Comparison of ENCODE assay signal across 9 cellular contexts in the genomic region with DNA sequence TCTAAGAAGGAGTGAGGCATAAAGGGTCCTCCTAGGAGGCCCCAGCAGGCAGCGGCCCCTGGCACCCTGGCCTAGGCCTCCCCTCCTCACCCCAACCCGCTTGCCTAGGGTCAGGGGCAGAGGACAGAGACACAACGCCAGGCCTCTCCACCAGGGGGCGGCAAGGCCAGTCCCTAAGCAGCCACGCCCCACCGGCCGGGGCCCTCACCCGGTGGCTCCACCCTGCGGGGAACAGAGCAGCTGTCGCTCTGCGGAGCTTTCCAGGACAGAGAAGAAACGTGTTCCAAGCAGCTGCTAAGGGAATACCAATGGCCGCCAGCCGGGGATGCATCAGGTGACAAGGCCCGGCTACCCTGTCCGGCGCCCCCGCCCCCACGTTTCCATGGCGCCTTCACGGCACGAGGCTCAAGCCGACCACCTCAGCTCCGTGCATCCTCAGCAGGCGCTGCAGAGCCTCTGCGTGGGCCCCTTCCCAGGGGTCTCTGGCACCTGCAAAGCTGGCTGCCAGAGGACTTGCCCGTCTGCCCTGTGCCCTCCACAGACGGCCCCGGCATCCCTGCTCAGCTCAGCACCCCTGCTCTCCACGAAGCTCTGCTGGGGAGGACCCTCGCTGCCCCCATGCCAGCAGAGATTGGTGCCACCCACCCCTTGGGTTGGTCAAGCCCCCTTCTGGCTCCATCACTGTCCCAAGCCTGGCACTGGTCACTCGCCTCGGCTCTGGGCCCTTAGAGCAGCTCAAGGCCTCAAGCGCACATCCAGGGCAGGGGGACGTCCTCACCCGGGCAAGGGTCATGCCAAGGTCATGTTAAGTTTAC. TPM values are rescaled to one million over a fixed set of nuclear protein-coding genes. Genes with fewer than 3 reads are reported as not detected.
A peak's percentile ranks its signal among the peaks of the same experiment; 100 is the strongest.
DNase-seq lines count a peak whose midpoint lies in the region; ATAC-seq, FAIRE-seq and TF ChIP-seq lines count a peak whose summit lies in the region.
"Had no signal": no experiment of that assay in that cellular context is flagged by ENCODE, and none has a peak within 500 bp of the region (broad histone marks: within the 10 kb centered on the region; RNA-seq: fewer than 3 reads in every experiment).

No MANE protein-coding gene starts in this region.

- no TSS peak for BruUV-seq in HepG2 (replicated peaks; lab: Mats Ljungman, UMichigan)

- H3K4me1 ChIP-seq in HepG2 (ENCODE audit: insufficient read depth, low read length) = peaks cover 42% of the 10 kb centered on the region

- H4K20me1 ChIP-seq in HepG2 (ENCODE audit: insufficient read depth, low read length) = peaks cover 18% of the 10 kb centered on the region; the same call in 1 of the 2 replicates

- WGBS in HepG2 (ENCODE audit: low lambda C conversion rate) = 0% methylated on average over 1 of the region's 36 CpGs

- peaks cover 37% of the 10 kb centered on the region for H3K4me1 Mint-ChIP-seq in activated CD4-positive, alpha-beta T cell treated with anti-CD3 and anti-CD28 coated beads, Interleukin-2, amount 10 ng/mL, durations not matched to agents 7 days and 5 days

- CTCF ChIA-PET in activated CD4-positive, alpha-beta T cell treated with anti-CD3 and anti-CD28 coated beads, Interleukin-2, amount 10 ng/mL, durations not matched to agents 7 days and 5 days (lab: Charles Lee) = interaction anchor here (0.6 to 3.7 kb wide), 20 partner anchors 9 to 388 kb away, joined by 3 to 36 read pairs (median 4); partner anchors contain the start of genes NME3, NOXO1, NPW and NTHL1
- CTCF ChIA-PET in HepG2 (lab: Yijun Ruan, JAX; ENCODE audit: low intra/inter-chr PET ratio, low total read pairs) = interaction anchor here (0.7 to 1.8 kb wide), 5 partner anchors 14 to 141 kb away, joined by 3 to 10 read pairs (median 5); partner anchors contain the start of genes GFER and SYNGR3

- H3K4me3 Mint-ChIP-seq in activated CD4-positive, alpha-beta T cell treated with anti-CD3 and anti-CD28 coated beads, Interleukin-2, amount 10 ng/mL, durations not matched to agents 7 days and 5 days = no peak overlapping the region

- peak; percentile 91 for TF ChIP-seq RAD21 in HepG2 (CRISPR knock-in tag; IDR thresholded peaks at IDR 0.05)

- H3K27me3 ChIP-seq in HepG2 (ENCODE audit: control insufficient read depth in 1 of 2, insufficient read depth in 2 of 2, low read length in 2 of 2) = no peaks in the 10 kb centered on the region

- DNase-seq in GM12865 (ENCODE audit: low read depth) = peak; percentile 91
- peak; percentile 68 for DNase-seq in NCI-H510A treated with DMSO at 0.1 percent for 48 hours (lab: John Stamatoyannopoulos, UW)
- DNase-seq in activated CD4-positive, alpha-beta T cell treated with anti-CD3 and anti-CD28 coated beads, Interleukin-2, amount 10 ng/mL, durations not matched to agents 7 days and 5 days = peak; percentile 92
- DNase-seq in dedifferentiated amniotic fluid mesenchymal stem cell (ENCODE audit: extremely low spot score) = peak; percentile 71
- peak; percentile 92 for DNase-seq in HepG2 (ENCODE audit: low spot score)
- peak; percentile 89 for DNase-seq in stimulated activated CD4-positive, alpha-beta T cell treated with anti-CD3 and anti-CD28 coated beads, Interleukin-4, amount 100 ng/mL, for 24 hours

- intact Hi-C loops in HepG2 (cut with micrococcal nuclease; ENCODE audit: unreplicated experiment) = no loop called here

- H3K36me3 ChIP-seq in HepG2 (replicated peaks in 1 of 2; ENCODE audit: control insufficient read depth in 1 of 2, insufficient read depth in 2 of 2, low read length in 2 of 2) = peaks cover 24 to 44% of the 10 kb centered on the region in 2 experiments

- peak; percentile 92 for FAIRE-seq in HepG2 (lab: Jason Lieb, UNC)

- H3K4me2 ChIP-seq in HepG2 (ENCODE audit: low read depth, low read length) = peak overlapping the region; percentile 42

- peak overlapping the region; percentile 1 for H3K27ac ChIP-seq in HepG2 (ENCODE audit: extremely low read length, insufficient read depth, low read length)

- H3K36me3 Mint-ChIP-seq in activated CD4-positive, alpha-beta T cell treated with anti-CD3 and anti-CD28 coated beads, Interleukin-2, amount 10 ng/mL, durations not matched to agents 7 days and 5 days (ENCODE audit: low read depth) = peaks cover 23% of the 10 kb centered on the region

- H3K9me3 Mint-ChIP-seq in activated CD4-positive, alpha-beta T cell treated with anti-CD3 and anti-CD28 coated beads, Interleukin-2, amount 10 ng/mL, durations not matched to agents 7 days and 5 days = no peaks in the 10 kb centered on the region

- no peaks in the 10 kb centered on the region for H3K9me3 ChIP-seq in HepG2 (ENCODE audit: low read length)

- H3K4me3 ChIP-seq in GM12865 (ENCODE audit: low read depth, low read length) = no peak overlapping the region
- H3K4me3 ChIP-seq in HepG2 (replicated peaks in 1 of 3; ENCODE audit: insufficient read depth in 1 of 3, low read depth in 2 of 3, low read length in 3 of 3) = peak overlapping the region in 1 of 3 experiments; percentile 17; a peak in 1 of 6 replicates
- H3K4me3 ChIP-seq: skin epidermis had no signal

- TF ChIP-seq POLR2A in HepG2 (IDR thresholded peaks at IDR 0.05; ENCODE audit: insufficient read depth in 1 of 2, low read depth in 2 of 2, low read length in 2 of 2) = no peak

- no peak overlapping the region for H3K9ac ChIP-seq in HepG2 (ENCODE audit: insufficient read depth, low read depth, low read length)

- POLR2A ChIA-PET in activated CD4-positive, alpha-beta T cell treated with anti-CD3 and anti-CD28 coated beads, Interleukin-2, amount 10 ng/mL, durations not matched to agents 7 days and 5 days (lab: Charles Lee) = no interaction called here
- POLR2A ChIA-PET in HepG2 (lab: Yijun Ruan, JAX) = interaction anchor here (0.8 to 2.8 kb wide), 15 partner anchors 10 to 151 kb away, joined by 3 to 27 read pairs (median 5); partner anchors contain the start of genes GFER, NOXO1, NPW and NTHL1

- TF ChIP-seq EP300 in HepG2 (IDR thresholded peaks at IDR 0.05; ENCODE audit: low read depth in 2 of 2, low read length in 2 of 2) (no peak), HepG2 (CRISPR knock-in tag; IDR thresholded peaks at IDR 0.05; ENCODE audit: borderline replicate concordance) (no peak)

- in situ Hi-C loops in HepG2 (cut with HindIII; ENCODE audit: extremely low pct_ligation_motif_present, low pct_unique_long_range_greater_than_20kb) = no loop called here

- H2AFZ ChIP-seq in HepG2 (ENCODE audit: low read length) = no peak overlapping the region

- H3K79me2 ChIP-seq in HepG2 (ENCODE audit: insufficient read depth, low read length) = peaks cover 42% of the 10 kb centered on the region

- no peaks in the 10 kb centered on the region for H3K27me3 Mint-ChIP-seq in activated CD4-positive, alpha-beta T cell treated with anti-CD3 and anti-CD28 coated beads, Interleukin-2, amount 10 ng/mL, durations not matched to agents 7 days and 5 days

- H3K27ac Mint-ChIP-seq in activated CD4-positive, alpha-beta T cell treated with anti-CD3 and anti-CD28 coated beads, Interleukin-2, amount 10 ng/mL, durations not matched to agents 7 days and 5 days = no peak overlapping the region

- ATAC-seq in HG03354 (IDR thresholded peaks at IDR 0.05; ENCODE audit: poor library complexity, severe bottlenecking, unreplicated experiment) (peak; percentile 59), HepG2 (peak; percentile 89), GM19397 (IDR thresholded peaks at IDR 0.05; ENCODE audit: unreplicated experiment) (no peak)

- peak; percentile 95 for TF ChIP-seq CTCF in GM12865 (IDR thresholded peaks at IDR 0.05; ENCODE audit: insufficient read depth, low read depth, low read length, missing control alignments)
- peak; percentile 96 for TF ChIP-seq CTCF in HepG2 (CRISPR knock-in tag; IDR thresholded peaks at IDR 0.05)

RNA-seq across cellular contexts. Expression of gene ZNF598, which starts 5.6 kb away (rescaled TPM):
- total RNA-seq in activated CD4-positive, alpha-beta T cell treated with anti-CD3 and anti-CD28 coated beads, Interleukin-2, amount 10 ng/mL, durations not matched to agents 7 days and 5 days = 10 to 100 TPM; 56.3 to 56.5 TPM
- total RNA-seq in HepG2 (2016; rRNA removed; fragmentation: Illumina TruSeq; extraction: Trizol) = 9.5 and 13.5 TPM in 2 replicates
- total RNA-seq in HepG2 (2016; cell fraction: cytosol; rRNA removed; fragmentation: Illumina TruSeq; extraction: Trizol; ENCODE audit: low read depth) = 7.8 and 8.6 TPM in 2 replicates
- 6.1 and 14.0 TPM in 2 replicates for total RNA-seq in HepG2 (2016; cell fraction: insoluble cytoplasmic fraction; rRNA removed; fragmentation: Illumina TruSeq; extraction: Trizol)
- 8.0 and 9.4 TPM in 2 replicates for total RNA-seq in HepG2 (2016; cell fraction: membrane; rRNA removed; fragmentation: Illumina TruSeq; extraction: Trizol)
- 15.2 and 16.0 TPM in 2 replicates for total RNA-seq in HepG2 (2016; cell fraction: nucleus; rRNA removed; fragmentation: Illumina TruSeq; extraction: Trizol)
- 14.2 and 17.6 TPM in 2 replicates for polyA plus RNA-seq in HepG2 (2011; rRNA removed)
- 10.9 and 19.8 TPM in 2 replicates for polyA plus RNA-seq in HepG2 (2011; cell fraction: cytosol; rRNA removed)
- 80.6 and 103 TPM in 2 replicates for polyA plus RNA-seq in HepG2 (2011; cell fraction: nucleus; rRNA removed)
- 6.9 and 11.3 TPM in 2 replicates for polyA plus RNA-seq in HepG2 (2012)
- 4.2 and 5.0 TPM in 2 replicates for polyA plus RNA-seq in HepG2 (2016; cell fraction: cytosol; fragmentation: Illumina TruSeq; extraction: Trizol; ENCODE audit: low read depth)
- 14.5 and 15.5 TPM in 2 replicates for polyA plus RNA-seq in HepG2 (2016; cell fraction: insoluble cytoplasmic fraction; fragmentation: Illumina TruSeq; extraction: Trizol; ENCODE audit: low read depth)
- polyA plus RNA-seq in HepG2 (2016; cell fraction: membrane; fragmentation: Illumina TruSeq; extraction: Trizol; ENCODE audit: low read depth) = 8.5 and 11.6 TPM in 2 replicates
- 58.7 and 59.3 TPM in 2 replicates for polyA plus RNA-seq in HepG2 (2016; cell fraction: nucleus; fragmentation: Illumina TruSeq; extraction: Trizol; ENCODE audit: insufficient read depth, low read depth)
- polyA minus RNA-seq in HepG2 (2011; rRNA and poly(A)+ RNA removed; ENCODE audit: low replicate concordance) = 25.2 and 28.9 TPM in 2 replicates
- polyA minus RNA-seq in HepG2 (2011; cell fraction: cytosol; rRNA and poly(A)+ RNA removed) = 12.5 and 18.7 TPM in 2 replicates
- polyA minus RNA-seq in HepG2 (2011; cell fraction: nucleus; rRNA and poly(A)+ RNA removed) = 12.6 and 18.4 TPM in 2 replicates

RNA-seq across cellular contexts. Expression of gene SYNGR3, which starts 14.3 kb away (rescaled TPM):
- 1 to 10 TPM; 1.3 to 1.9 TPM for total RNA-seq in activated CD4-positive, alpha-beta T cell treated with anti-CD3 and anti-CD28 coated beads, Interleukin-2, amount 10 ng/mL, durations not matched to agents 7 days and 5 days
- 0.58 and 0.97 TPM in 2 replicates for total RNA-seq in HepG2 (2016; rRNA removed; fragmentation: Illumina TruSeq; extraction: Trizol)
- total RNA-seq in HepG2 (2016; cell fraction: cytosol; rRNA removed; fragmentation: Illumina TruSeq; extraction: Trizol; ENCODE audit: low read depth) = 1.1 and 1.2 TPM in 2 replicates
- total RNA-seq in HepG2 (2016; cell fraction: insoluble cytoplasmic fraction; rRNA removed; fragmentation: Illumina TruSeq; extraction: Trizol) = 0.43 and 1.1 TPM in 2 replicates
- 1.5 and 2.1 TPM in 2 replicates for total RNA-seq in HepG2 (2016; cell fraction: membrane; rRNA removed; fragmentation: Illumina TruSeq; extraction: Trizol)
- total RNA-seq in HepG2 (2016; cell fraction: nucleus; rRNA removed; fragmentation: Illumina TruSeq; extraction: Trizol) = 0.84 and 0.85 TPM in 2 replicates
- 5.7 and 7.4 TPM in 2 replicates for polyA plus RNA-seq in HepG2 (2011; rRNA removed)
- 4.4 and 4.8 TPM in 2 replicates for polyA plus RNA-seq in HepG2 (2011; cell fraction: cytosol; rRNA removed)
- 10.2 and 11.3 TPM in 2 replicates for polyA plus RNA-seq in HepG2 (2011; cell fraction: nucleus; rRNA removed)
- 2.5 and 5.3 TPM in 2 replicates for polyA plus RNA-seq in HepG2 (2012)
- polyA plus RNA-seq in HepG2 (2016; cell fraction: cytosol; fragmentation: Illumina TruSeq; extraction: Trizol; ENCODE audit: low read depth) = 1.00 and 1.2 TPM in 2 replicates
- polyA plus RNA-seq in HepG2 (2016; cell fraction: insoluble cytoplasmic fraction; fragmentation: Illumina TruSeq; extraction: Trizol; ENCODE audit: low read depth) = 0.64 and 0.72 TPM in 2 replicates
- 1.2 and 1.4 TPM in 2 replicates for polyA plus RNA-seq in HepG2 (2016; cell fraction: membrane; fragmentation: Illumina TruSeq; extraction: Trizol; ENCODE audit: low read depth)
- 1.1 and 1.4 TPM in 2 replicates for polyA plus RNA-seq in HepG2 (2016; cell fraction: nucleus; fragmentation: Illumina TruSeq; extraction: Trizol; ENCODE audit: insufficient read depth, low read depth)
- 6.2 and 7.1 TPM in 2 replicates for polyA minus RNA-seq in HepG2 (2011; rRNA and poly(A)+ RNA removed; ENCODE audit: low replicate concordance)
- polyA minus RNA-seq in HepG2 (2011; cell fraction: cytosol; rRNA and poly(A)+ RNA removed) = 4.1 and 4.4 TPM in 2 replicates
- 1.3 and 2.1 TPM in 2 replicates for polyA minus RNA-seq in HepG2 (2011; cell fraction: nucleus; rRNA and poly(A)+ RNA removed)

RNA-seq across cellular contexts. Expression of gene NPW, which starts 15.6 kb away (rescaled TPM):
- total RNA-seq in activated CD4-positive, alpha-beta T cell treated with anti-CD3 and anti-CD28 coated beads, Interleukin-2, amount 10 ng/mL, durations not matched to agents 7 days and 5 days = under 1 TPM; 0.42 to 0.69 TPM
- 0.97 TPM in 1 of 2 replicates, not detected in the other for total RNA-seq in HepG2 (2016; rRNA removed; fragmentation: Illumina TruSeq; extraction: Trizol)
- 1.1 and 2.6 TPM in 2 replicates for total RNA-seq in HepG2 (2016; cell fraction: cytosol; rRNA removed; fragmentation: Illumina TruSeq; extraction: Trizol; ENCODE audit: low read depth)
- 0.87 TPM in 1 of 2 replicates, not detected in the other for total RNA-seq in HepG2 (2016; cell fraction: insoluble cytoplasmic fraction; rRNA removed; fragmentation: Illumina TruSeq; extraction: Trizol)
- total RNA-seq in HepG2 (2016; cell fraction: membrane; rRNA removed; fragmentation: Illumina TruSeq; extraction: Trizol) = 0.71 and 0.79 TPM in 2 replicates
- total RNA-seq in HepG2 (2016; cell fraction: nucleus; rRNA removed; fragmentation: Illumina TruSeq; extraction: Trizol) = not detected in 2 replicates
- polyA plus RNA-seq in HepG2 (2011; rRNA removed) = 0.24 and 0.25 TPM in 2 replicates
- 0.50 and 0.85 TPM in 2 replicates for polyA plus RNA-seq in HepG2 (2011; cell fraction: cytosol; rRNA removed)
- 1.1 and 1.2 TPM in 2 replicates for polyA plus RNA-seq in HepG2 (2011; cell fraction: nucleus; rRNA removed)
- 0.82 and 1.4 TPM in 2 replicates for polyA plus RNA-seq in HepG2 (2012)
- 0.87 and 1.2 TPM in 2 replicates for polyA plus RNA-seq in HepG2 (2016; cell fraction: cytosol; fragmentation: Illumina TruSeq; extraction: Trizol; ENCODE audit: low read depth)
- 0.61 and 0.63 TPM in 2 replicates for polyA plus RNA-seq in HepG2 (2016; cell fraction: insoluble cytoplasmic fraction; fragmentation: Illumina TruSeq; extraction: Trizol; ENCODE audit: low read depth)
- polyA plus RNA-seq in HepG2 (2016; cell fraction: membrane; fragmentation: Illumina TruSeq; extraction: Trizol; ENCODE audit: low read depth) = 0.42 and 0.81 TPM in 2 replicates
- 0.85 and 2.0 TPM in 2 replicates for polyA plus RNA-seq in HepG2 (2016; cell fraction: nucleus; fragmentation: Illumina TruSeq; extraction: Trizol; ENCODE audit: insufficient read depth, low read depth)
- polyA minus RNA-seq in HepG2 (2011; rRNA and poly(A)+ RNA removed; ENCODE audit: low replicate concordance) = 0.21 TPM in 1 of 2 replicates, not detected in the other
- 3.4 TPM in 1 of 2 replicates, not detected in the other for polyA minus RNA-seq in HepG2 (2011; cell fraction: cytosol; rRNA and poly(A)+ RNA removed)
- 0.50 TPM in 1 of 2 replicates, not detected in the other for polyA minus RNA-seq in HepG2 (2011; cell fraction: nucleus; rRNA and poly(A)+ RNA removed)

RNA-seq across cellular contexts. Expression of gene GFER, which starts 20.0 kb away (rescaled TPM):
- total RNA-seq in activated CD4-positive, alpha-beta T cell treated with anti-CD3 and anti-CD28 coated beads, Interleukin-2, amount 10 ng/mL, durations not matched to agents 7 days and 5 days = 10 to 100 TPM; 23.8 to 25.2 TPM
- total RNA-seq in HepG2 (2016; rRNA removed; fragmentation: Illumina TruSeq; extraction: Trizol) = 68.3 and 71.7 TPM in 2 replicates
- total RNA-seq in HepG2 (2016; cell fraction: cytosol; rRNA removed; fragmentation: Illumina TruSeq; extraction: Trizol; ENCODE audit: low read depth) = 42.3 and 42.4 TPM in 2 replicates
- total RNA-seq in HepG2 (2016; cell fraction: insoluble cytoplasmic fraction; rRNA removed; fragmentation: Illumina TruSeq; extraction: Trizol) = 71.7 and 77.6 TPM in 2 replicates
- total RNA-seq in HepG2 (2016; cell fraction: membrane; rRNA removed; fragmentation: Illumina TruSeq; extraction: Trizol) = 45.9 and 49.4 TPM in 2 replicates
- 27.4 and 40.1 TPM in 2 replicates for total RNA-seq in HepG2 (2016; cell fraction: nucleus; rRNA removed; fragmentation: Illumina TruSeq; extraction: Trizol)
- polyA plus RNA-seq in HepG2 (2011; rRNA removed) = 28.6 and 35.9 TPM in 2 replicates
- polyA plus RNA-seq in HepG2 (2011; cell fraction: cytosol; rRNA removed) = 25.2 and 31.0 TPM in 2 replicates
- 27.0 and 27.5 TPM in 2 replicates for polyA plus RNA-seq in HepG2 (2011; cell fraction: nucleus; rRNA removed)
- 28.9 and 37.4 TPM in 2 replicates for polyA plus RNA-seq in HepG2 (2012)
- polyA plus RNA-seq in HepG2 (2016; cell fraction: cytosol; fragmentation: Illumina TruSeq; extraction: Trizol; ENCODE audit: low read depth) = 55.8 and 56.5 TPM in 2 replicates
- 83.7 and 99.4 TPM in 2 replicates for polyA plus RNA-seq in HepG2 (2016; cell fraction: insoluble cytoplasmic fraction; fragmentation: Illumina TruSeq; extraction: Trizol; ENCODE audit: low read depth)
- 49.1 and 52.1 TPM in 2 replicates for polyA plus RNA-seq in HepG2 (2016; cell fraction: membrane; fragmentation: Illumina TruSeq; extraction: Trizol; ENCODE audit: low read depth)
- 66.2 and 67.2 TPM in 2 replicates for polyA plus RNA-seq in HepG2 (2016; cell fraction: nucleus; fragmentation: Illumina TruSeq; extraction: Trizol; ENCODE audit: insufficient read depth, low read depth)
- polyA minus RNA-seq in HepG2 (2011; rRNA and poly(A)+ RNA removed; ENCODE audit: low replicate concordance) = 12.3 and 20.5 TPM in 2 replicates
- polyA minus RNA-seq in HepG2 (2011; cell fraction: cytosol; rRNA and poly(A)+ RNA removed) = 16.4 and 18.5 TPM in 2 replicates
- polyA minus RNA-seq in HepG2 (2011; cell fraction: nucleus; rRNA and poly(A)+ RNA removed) = 14.7 and 14.8 TPM in 2 replicates

RNA-seq across cellular contexts. Expression of gene NHERF2, which starts 22.7 kb away (rescaled TPM):
- 1 to 10 TPM; 1.1 to 1.4 TPM for total RNA-seq in activated CD4-positive, alpha-beta T cell treated with anti-CD3 and anti-CD28 coated beads, Interleukin-2, amount 10 ng/mL, durations not matched to agents 7 days and 5 days
- 15.8 and 23.7 TPM in 2 replicates for total RNA-seq in HepG2 (2016; rRNA removed; fragmentation: Illumina TruSeq; extraction: Trizol)
- 17.2 and 21.7 TPM in 2 replicates for total RNA-seq in HepG2 (2016; cell fraction: cytosol; rRNA removed; fragmentation: Illumina TruSeq; extraction: Trizol; ENCODE audit: low read depth)
- 14.8 and 26.0 TPM in 2 replicates for total RNA-seq in HepG2 (2016; cell fraction: insoluble cytoplasmic fraction; rRNA removed; fragmentation: Illumina TruSeq; extraction: Trizol)
- 42.5 and 44.6 TPM in 2 replicates for total RNA-seq in HepG2 (2016; cell fraction: membrane; rRNA removed; fragmentation: Illumina TruSeq; extraction: Trizol)
- total RNA-seq in HepG2 (2016; cell fraction: nucleus; rRNA removed; fragmentation: Illumina TruSeq; extraction: Trizol) = 14.4 and 15.0 TPM in 2 replicates
- polyA plus RNA-seq in HepG2 (2011; rRNA removed) = 39.3 and 47.2 TPM in 2 replicates
- 28.8 and 54.4 TPM in 2 replicates for polyA plus RNA-seq in HepG2 (2011; cell fraction: cytosol; rRNA removed)
- 94.7 and 105 TPM in 2 replicates for polyA plus RNA-seq in HepG2 (2011; cell fraction: nucleus; rRNA removed)
- polyA plus RNA-seq in HepG2 (2012) = 25.8 and 38.7 TPM in 2 replicates
- 54.0 and 63.1 TPM in 2 replicates for polyA plus RNA-seq in HepG2 (2016; cell fraction: cytosol; fragmentation: Illumina TruSeq; extraction: Trizol; ENCODE audit: low read depth)
- 37.8 and 52.2 TPM in 2 replicates for polyA plus RNA-seq in HepG2 (2016; cell fraction: insoluble cytoplasmic fraction; fragmentation: Illumina TruSeq; extraction: Trizol; ENCODE audit: low read depth)
- 72.6 and 84.9 TPM in 2 replicates for polyA plus RNA-seq in HepG2 (2016; cell fraction: membrane; fragmentation: Illumina TruSeq; extraction: Trizol; ENCODE audit: low read depth)
- polyA plus RNA-seq in HepG2 (2016; cell fraction: nucleus; fragmentation: Illumina TruSeq; extraction: Trizol; ENCODE audit: insufficient read depth, low read depth) = 53.4 and 59.6 TPM in 2 replicates
- 6.8 and 36.4 TPM in 2 replicates for polyA minus RNA-seq in HepG2 (2011; rRNA and poly(A)+ RNA removed; ENCODE audit: low replicate concordance)
- polyA minus RNA-seq in HepG2 (2011; cell fraction: cytosol; rRNA and poly(A)+ RNA removed) = 24.4 and 28.2 TPM in 2 replicates
- polyA minus RNA-seq in HepG2 (2011; cell fraction: nucleus; rRNA and poly(A)+ RNA removed) = 13.3 and 13.8 TPM in 2 replicates
